In genomic region chr9:121772600-121773285, GRCh38 we compare ENCODE assay signal across 16 cellular contexts.
A peak's percentile ranks its signal among the peaks of the same experiment; 100 is the strongest.
DNase-seq lines count a peak whose midpoint lies in the region; ATAC-seq and TF ChIP-seq lines count a peak whose summit lies in the region.
"Had no signal": no experiment of that assay in that cellular context is flagged by ENCODE, and none has a peak within 500 bp of the region (broad histone marks: within the 10 kb centered on the region; RNA-seq: fewer than 3 reads in every experiment).

No MANE protein-coding gene starts in this region.

- peak; percentile 2 for DNase-seq in activated CD4-positive, alpha-beta T cell treated with anti-CD3 and anti-CD28 coated beads for 36 hours
- DNase-seq in activated CD4-positive, alpha-beta T cell treated with anti-CD3 and anti-CD28 coated beads for 48 hours: no peak
- DNase-seq in globus pallidus (ENCODE audit: low spot score) (peak; percentile 47), lung (ENCODE audit: low spot score) (no peak), tibial artery (peak; percentile 45 to 92), WTC11 (ENCODE audit: low spot score) (no peak), KBM-7 (no peak), trophoblast cell (no peak)
- DNase-seq: activated CD4-positive, alpha-beta T cell treated with anti-CD3 and anti-CD28 coated beads for 1 hour; activated T-cell treated with anti-CD3 and anti-CD28 coated beads, Interleukin-2, amount 50 U/mL, for 24 hours; amniotic stem cell; effector CD8-positive, alpha-beta T cell; GF-D8; naive B cell; NCI-H1092; stimulated activated naive B cell treated with anti-CD40 and anti-IgM and Interleukin-4, amounts not matched to agents 10 μg/mL and 1 μg/mL and 100 μg/mL, for 72 hours had no signal

- no peak overlapping the region for H2BK5ac ChIP-seq in trophoblast cell (ENCODE audit: low read depth, low read length, poor library complexity)

- peaks cover 15 to 76% of the 10 kb centered on the region in 2 donors for H3K36me3 ChIP-seq in lung (ENCODE audit: control insufficient read depth in 2 of 2, insufficient read depth in 2 of 2, low read length in 2 of 2)
- peaks cover 62 to 100% (median 93%) of the 10 kb centered on the region in 3 donors for H3K36me3 ChIP-seq in tibial artery
- peaks cover 78 to 83% of the 10 kb centered on the region in 2 experiments for H3K36me3 ChIP-seq in trophoblast cell (ENCODE audit: control insufficient read depth in 1 of 2, insufficient read depth in 2 of 2, low read length in 2 of 2)

- no peak overlapping the region for H3K4ac ChIP-seq in trophoblast cell (ENCODE audit: low read depth, low read length)

- H3K36me3 Mint-ChIP-seq in activated CD4-positive, alpha-beta T cell treated with anti-CD3 and anti-CD28 coated beads for 36 hours (ENCODE audit: low read depth): no peaks in the 10 kb centered on the region
- peaks cover 30% of the 10 kb centered on the region for H3K36me3 Mint-ChIP-seq in WTC11
- H3K36me3 Mint-ChIP-seq: naive B cell; stimulated activated naive B cell treated with anti-CD40 and anti-IgM and Interleukin-4, amounts not matched to agents 10 μg/mL and 1 μg/mL and 100 μg/mL, for 72 hours had no signal

- H3K79me1 ChIP-seq in trophoblast cell (ENCODE audit: low read length): no peaks in the 10 kb centered on the region

- H3K23ac ChIP-seq in trophoblast cell (ENCODE audit: low read length): no peak overlapping the region

- H3K4me3 ChIP-seq in lung (no peak overlapping the region), tibial artery (no peak overlapping the region), trophoblast cell (ENCODE audit: low read depth, low read length) (no peak overlapping the region)

- no peak overlapping the region for H4K8ac ChIP-seq in trophoblast cell (ENCODE audit: low read depth, low read length)

- H2AFZ ChIP-seq in trophoblast cell (ENCODE audit: insufficient read depth, low read length, poor library complexity): no peak overlapping the region

- no peak overlapping the region for H4K91ac ChIP-seq in trophoblast cell (ENCODE audit: low read depth, low read length)

- no peaks in the 10 kb centered on the region for H3K4me1 Mint-ChIP-seq in activated CD4-positive, alpha-beta T cell treated with anti-CD3 and anti-CD28 coated beads for 36 hours
- no peaks in the 10 kb centered on the region for H3K4me1 Mint-ChIP-seq in WTC11
- H3K4me1 Mint-ChIP-seq: stimulated activated naive B cell treated with anti-CD40 and anti-IgM and Interleukin-4, amounts not matched to agents 10 μg/mL and 1 μg/mL and 100 μg/mL, for 72 hours had no signal

- H3K9me3 ChIP-seq in lung (ENCODE audit: control insufficient read depth in 2 of 2, insufficient read depth in 1 of 2, low read length in 1 of 2): peaks cover 0 to 6% of the 10 kb centered on the region in 2 donors
- H3K9me3 ChIP-seq in tibial artery: no peaks in the 10 kb centered on the region
- peaks cover 2% of the 10 kb centered on the region for H3K9me3 ChIP-seq in trophoblast cell (ENCODE audit: insufficient read depth, low read depth, low read length)

- H4K12ac ChIP-seq in trophoblast cell (ENCODE audit: low read depth, low read length): no peak overlapping the region

- ATAC-seq in activated CD4-positive, alpha-beta T cell treated with anti-CD3 and anti-CD28 coated beads for 36 hours: no peak
- ATAC-seq in lung (ENCODE audit: insufficient read depth, low FRiP score): no peak
- ATAC-seq in WTC11: no peak
- ATAC-seq: stimulated activated naive B cell treated with anti-CD40 and anti-IgM and Interleukin-4, amounts not matched to agents 10 μg/mL and 1 μg/mL and 100 μg/mL, for 72 hours had no signal

- H3K4me2 ChIP-seq in trophoblast cell (ENCODE audit: low read length): no peak overlapping the region

- H3K27me3 ChIP-seq in lung (ENCODE audit: control insufficient read depth, insufficient read depth) (no peaks in the 10 kb centered on the region), tibial artery (no peaks in the 10 kb centered on the region), trophoblast cell (ENCODE audit: insufficient read depth, low read length) (no peaks in the 10 kb centered on the region)

- H3K18ac ChIP-seq in trophoblast cell (ENCODE audit: low read length): no peak overlapping the region

- H3K27ac Mint-ChIP-seq in activated CD4-positive, alpha-beta T cell treated with anti-CD3 and anti-CD28 coated beads for 36 hours: no peak overlapping the region
- no peak overlapping the region for H3K27ac Mint-ChIP-seq in WTC11
- H3K27ac Mint-ChIP-seq: activated T-cell treated with anti-CD3 and anti-CD28 coated beads, Interleukin-2, amount 50 U/mL, for 24 hours; naive B cell; stimulated activated naive B cell treated with anti-CD40 and anti-IgM and Interleukin-4, amounts not matched to agents 10 μg/mL and 1 μg/mL and 100 μg/mL, for 72 hours had no signal

- H3K27me3 Mint-ChIP-seq in activated CD4-positive, alpha-beta T cell treated with anti-CD3 and anti-CD28 coated beads for 36 hours: no peaks in the 10 kb centered on the region
- H3K27me3 Mint-ChIP-seq in WTC11 (ENCODE audit: low read depth): no peaks in the 10 kb centered on the region

- no peak overlapping the region for H3K4me3 Mint-ChIP-seq in activated CD4-positive, alpha-beta T cell treated with anti-CD3 and anti-CD28 coated beads for 36 hours
- H3K4me3 Mint-ChIP-seq in WTC11: no peak overlapping the region
- H3K4me3 Mint-ChIP-seq: activated T-cell treated with anti-CD3 and anti-CD28 coated beads, Interleukin-2, amount 50 U/mL, for 24 hours; naive B cell; stimulated activated naive B cell treated with anti-CD40 and anti-IgM and Interleukin-4, amounts not matched to agents 10 μg/mL and 1 μg/mL and 100 μg/mL, for 72 hours had no signal

- no peak overlapping the region for H2AK5ac ChIP-seq in trophoblast cell (ENCODE audit: low read length)

- H3K79me2 ChIP-seq in trophoblast cell (ENCODE audit: control insufficient read depth, insufficient read depth, low read length, poor library complexity): no peaks in the 10 kb centered on the region

- no peak overlapping the region for H3K9ac ChIP-seq in trophoblast cell (ENCODE audit: low read length)

- H3K4me1 ChIP-seq in lung (ENCODE audit: control insufficient read depth in 2 of 2, insufficient read depth in 2 of 2, low read length in 2 of 2) (peaks cover 0 to 5% of the 10 kb centered on the region in 2 donors), tibial artery (peaks cover 0 to 59% (median 42%) of the 10 kb centered on the region in 4 donors), trophoblast cell (ENCODE audit: control insufficient read depth in 1 of 2, insufficient read depth in 2 of 2, low read length in 2 of 2) (peaks cover 3% of the 10 kb centered on the region in 2 experiments)

- H2BK120ac ChIP-seq in trophoblast cell (ENCODE audit: insufficient read depth, low read length, poor library complexity): no peak overlapping the region

- intact Hi-C loops in activated CD4-positive, alpha-beta T cell treated with anti-CD3 and anti-CD28 coated beads for 36 hours (cut with DNase I, micrococcal nuclease): no loop called here
- intact Hi-C loops in tibial artery (cut with DNase I; ENCODE audit: low total_unique reads): loop anchor here (10.0 kb wide), 1 partner anchor 168 kb away; no protein-coding TSS in a partner anchor

- H2BK12ac ChIP-seq in trophoblast cell (ENCODE audit: low read length): no peak overlapping the region

- CTCF ChIA-PET in activated CD4-positive, alpha-beta T cell treated with anti-CD3 and anti-CD28 coated beads for 36 hours (lab: Charles Lee): no interaction called here
- CTCF ChIA-PET in WTC11 (lab: Charles Lee): no interaction called here

- peak overlapping the region; percentile 0 to 69 for H3K27ac ChIP-seq in lung (ENCODE audit: low read depth in 1 of 2, low read length in 1 of 2)
- peak overlapping the region; percentile 78 to 80 for H3K27ac ChIP-seq in tibial artery
- no peak overlapping the region for H3K27ac ChIP-seq in trophoblast cell (ENCODE audit: low read depth, low read length)

- H3K14ac ChIP-seq in trophoblast cell (ENCODE audit: low read length): no peak overlapping the region

- POLR2A ChIA-PET in activated CD4-positive, alpha-beta T cell treated with anti-CD3 and anti-CD28 coated beads for 36 hours (lab: Charles Lee): no interaction called here
- POLR2A ChIA-PET in WTC11 (lab: Charles Lee): no interaction called here

- in situ Hi-C loops in KBM-7 (cut with MboI; ENCODE audit: low pct_unique_long_range_greater_than_20kb, low sequenced_read_pairs): no loop called here

- 93 to 94% methylated on average over 37 to 45 of the region's 45 CpGs for WGBS in lung, 2 donors
- no CpG with 5 or more reads among the region's 45 CpGs for WGBS in trophoblast cell (ENCODE audit: extremely low coverage, insufficient coverage, insufficient read length)

- no peaks in the 10 kb centered on the region for H3K9me3 Mint-ChIP-seq in activated CD4-positive, alpha-beta T cell treated with anti-CD3 and anti-CD28 coated beads for 36 hours (ENCODE audit: low read depth)
- no peaks in the 10 kb centered on the region for H3K9me3 Mint-ChIP-seq in WTC11
- H3K9me3 Mint-ChIP-seq: activated T-cell treated with anti-CD3 and anti-CD28 coated beads, Interleukin-2, amount 50 U/mL, for 24 hours; stimulated activated naive B cell treated with anti-CD40 and anti-IgM and Interleukin-4, amounts not matched to agents 10 μg/mL and 1 μg/mL and 100 μg/mL, for 72 hours had no signal

- TF ChIP-seq CTCF in lung (IDR thresholded peaks at IDR 0.05; ENCODE audit: control extremely low read depth, extremely low read depth): no peak
- no peak for TF ChIP-seq CTCF in tibial artery (IDR thresholded peaks at IDR 0.05)
- TF ChIP-seq CTCF in WTC11 (IDR thresholded peaks at IDR 0.05): no peak

TF ChIP-seq in WTC11, 78 proteins besides CTCF, POLR2A, EP300 and RAD21 (continues in another document):
- TF ChIP-seq, protein P1, sequence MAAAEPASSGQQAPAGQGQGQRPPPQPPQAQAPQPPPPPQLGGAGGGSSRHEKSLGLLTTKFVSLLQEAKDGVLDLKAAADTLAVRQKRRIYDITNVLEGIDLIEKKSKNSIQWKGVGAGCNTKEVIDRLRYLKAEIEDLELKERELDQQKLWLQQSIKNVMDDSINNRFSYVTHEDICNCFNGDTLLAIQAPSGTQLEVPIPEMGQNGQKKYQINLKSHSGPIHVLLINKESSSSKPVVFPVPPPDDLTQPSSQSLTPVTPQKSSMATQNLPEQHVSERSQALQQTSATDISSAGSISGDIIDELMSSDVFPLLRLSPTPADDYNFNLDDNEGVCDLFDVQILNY (CRISPR knock-in tag; IDR thresholded peaks at IDR 0.05): no peak
- TF ChIP-seq NFATC4 (CRISPR knock-in tag; IDR thresholded peaks at IDR 0.05): no peak
- no peak for TF ChIP-seq TEAD1 (CRISPR knock-in tag; IDR thresholded peaks at IDR 0.05)
- TF ChIP-seq ZNF138 (CRISPR knock-in tag; conservative IDR thresholded peaks at IDR 0.05): no peak
- no peak for TF ChIP-seq TCF7 (CRISPR knock-in tag; IDR thresholded peaks at IDR 0.05; ENCODE audit: low read depth)

Comparison
In these comparisons a context has a peak if more than half of its experiments do, and no peak if none do; other contexts are left out.
1. DNase-seq: peak in activated CD4-positive, alpha-beta T cell treated with anti-CD3 and anti-CD28 coated beads for 36 hours (single experiment), globus pallidus (single experiment) and tibial artery (2 of 2); none in activated CD4-positive, alpha-beta T cell treated with anti-CD3 and anti-CD28 coated beads for 48 hours (single experiment), lung (single experiment), WTC11 (single experiment), KBM-7 (single experiment) and trophoblast cell (0 of 2).